In genomic region chr10:77157248-77158019, GRCh38 we compare ENCODE assay signal across 21 cellular contexts.
DNase-seq lines count a peak whose midpoint lies in the region; ATAC-seq, FAIRE-seq and TF ChIP-seq lines count a peak whose summit lies in the region.
"Had no signal": no experiment of that assay in that cellular context is flagged by ENCODE, and none has a peak within 500 bp of the region (broad histone marks: within the 10 kb centered on the region; RNA-seq: fewer than 3 reads in every experiment).

No MANE protein-coding gene starts in this region.

- H3K36me3 ChIP-seq in Panc1 (ENCODE audit: control insufficient read depth, insufficient read depth, low read length) = no peaks in the 10 kb centered on the region
- no peaks in the 10 kb centered on the region for H3K36me3 ChIP-seq in colonic mucosa
- no peaks in the 10 kb centered on the region for H3K36me3 ChIP-seq in mucosa of descending colon (ENCODE audit: low read depth)
- H3K36me3 ChIP-seq: BE2C, right lobe of liver, tibial nerve had no signal

- intact Hi-C loops in Panc1 (cut with micrococcal nuclease; ENCODE audit: unreplicated experiment) (no loop called here), colonic mucosa (cut with DNase I) (no loop called here), mucosa of descending colon (cut with DNase I, micrococcal nuclease) (no loop called here)

- CTCF ChIA-PET in Panc1 (lab: Charles Lee) = interaction anchor here (0.7 kb wide), 1 partner anchor 555 kb away, joined by 5 read pairs; no protein-coding TSS in a partner anchor

- H3K9me3 ChIP-seq in Panc1 (ENCODE audit: control insufficient read depth, insufficient read depth, low read depth, low read length) = no peaks in the 10 kb centered on the region
- no peaks in the 10 kb centered on the region for H3K9me3 ChIP-seq in colonic mucosa
- no peaks in the 10 kb centered on the region for H3K9me3 ChIP-seq in mucosa of descending colon
- H3K9me3 ChIP-seq: BE2C, right lobe of liver, tibial nerve had no signal

- H3K4me3 ChIP-seq in Panc1 (ENCODE audit: low read depth in 2 of 2, low read length in 2 of 2) (no peak overlapping the region), colonic mucosa (no peak overlapping the region), mucosa of descending colon (no peak overlapping the region)
- H3K4me3 ChIP-seq: right lobe of liver, tibial nerve had no signal

- no peak for DNase-seq in Panc1 (ENCODE audit: low read depth, low spot score)
- peak; percentile 50 for DNase-seq in colonic mucosa
- DNase-seq in mucosa of descending colon = peak; percentile 55 to 71 (median 66)
- DNase-seq in urothelium cell line (ENCODE audit: low spot score) = no peak
- no peak for DNase-seq in NCI-H1436 treated with DMSO at 0.1 percent for 48 hours (lab: John Stamatoyannopoulos, UW)
- no peak for DNase-seq in stimulated activated naive CD4-positive, alpha-beta T cell (lab: John Stamatoyannopoulos, UW)
- DNase-seq in COLO668 (lab: John Stamatoyannopoulos, UW; ENCODE audit: unreplicated experiment) = no peak
- DNase-seq: activated CD4-positive, CD25-positive, alpha-beta regulatory T cell treated with anti-CD3 and anti-CD28 coated beads, Interleukin-2, amount 50 U/mL, for 72 hours; activated naive CD8-positive, alpha-beta T cell treated with anti-CD3 and anti-CD28 coated beads, Interleukin-2, amount 50 U/mL, for 24 hours; BE2C; caudate nucleus; GDM1; glutamatergic neuron; MM.1S; NCI-H1930; NCI-H446 treated with DMSO at 0.1 percent for 48 hours; occipital lobe; right lobe of liver; RPMI8226; stimulated activated naive CD4-positive, alpha-beta T cell treated with Interleukin-2 at 50 U/mL for 16 hours had no signal

- in situ Hi-C loops in Panc1 (cut with HindIII; ENCODE audit: low pct_unique_long_range_greater_than_20kb, low sequenced_read_pairs) = no loop called here

- POLR2A ChIA-PET in Panc1 (lab: Charles Lee) = no interaction called here

- no peaks in the 10 kb centered on the region for H3K27me3 ChIP-seq in Panc1 (ENCODE audit: control insufficient read depth, insufficient read depth, low read length)
- H3K27me3 ChIP-seq in colonic mucosa = no peaks in the 10 kb centered on the region
- H3K27me3 ChIP-seq: BE2C, right lobe of liver, tibial nerve had no signal

- FAIRE-seq in urothelium cell line (lab: Jason Lieb, UNC) = peak; percentile 9

- peaks cover 22% of the 10 kb centered on the region for H3K4me1 ChIP-seq in Panc1 (ENCODE audit: control insufficient read depth, insufficient read depth, low read length)
- peaks cover 20% of the 10 kb centered on the region for H3K4me1 ChIP-seq in colonic mucosa
- H3K4me1 ChIP-seq in mucosa of descending colon (ENCODE audit: low read depth) = peaks cover 44% of the 10 kb centered on the region
- H3K4me1 ChIP-seq: right lobe of liver had no signal

- no TSS peak for BruUV-seq in Panc1 (replicated peaks; lab: Mats Ljungman, UMichigan)

- TF ChIP-seq CTCF in Panc1 (IDR thresholded peaks at IDR 0.05) (no peak), colonic mucosa (IDR thresholded peaks at IDR 0.05) (no peak), mucosa of descending colon (IDR thresholded peaks at IDR 0.05) (no peak)

- H3K9ac ChIP-seq in colonic mucosa (ENCODE audit: low read depth in 2 of 2, low read length in 2 of 2) = peak overlapping the region in 1 of 2 donors; percentile 38

- no peak for ATAC-seq in Panc1
- peak; percentile 48 for ATAC-seq in mucosa of descending colon
- ATAC-seq: activated naive CD8-positive, alpha-beta T cell treated with anti-CD3 and anti-CD28 coated beads, Interleukin-2, amount 50 U/mL, for 24 hours had no signal

- H3K27ac ChIP-seq in Panc1 (ENCODE audit: low read length) (peak overlapping the region; percentile 52), colonic mucosa (peak overlapping the region; percentile 76)
- H3K27ac ChIP-seq: right lobe of liver, tibial nerve had no signal

Comparison
In these comparisons a context has a peak if more than half of its experiments do, and no peak if none do; other contexts are left out.
1. DNase-seq: peak in colonic mucosa (single experiment) and mucosa of descending colon (3 of 3); none in Panc1 (single experiment), urothelium cell line (single experiment), NCI-H1436 treated with DMSO at 0.1 percent for 48 hours (single experiment), stimulated activated naive CD4-positive, alpha-beta T cell (0 of 6) and COLO668 (single experiment).